Comparison of ENCODE assay signal across 20 cellular contexts in the genomic region with DNA sequence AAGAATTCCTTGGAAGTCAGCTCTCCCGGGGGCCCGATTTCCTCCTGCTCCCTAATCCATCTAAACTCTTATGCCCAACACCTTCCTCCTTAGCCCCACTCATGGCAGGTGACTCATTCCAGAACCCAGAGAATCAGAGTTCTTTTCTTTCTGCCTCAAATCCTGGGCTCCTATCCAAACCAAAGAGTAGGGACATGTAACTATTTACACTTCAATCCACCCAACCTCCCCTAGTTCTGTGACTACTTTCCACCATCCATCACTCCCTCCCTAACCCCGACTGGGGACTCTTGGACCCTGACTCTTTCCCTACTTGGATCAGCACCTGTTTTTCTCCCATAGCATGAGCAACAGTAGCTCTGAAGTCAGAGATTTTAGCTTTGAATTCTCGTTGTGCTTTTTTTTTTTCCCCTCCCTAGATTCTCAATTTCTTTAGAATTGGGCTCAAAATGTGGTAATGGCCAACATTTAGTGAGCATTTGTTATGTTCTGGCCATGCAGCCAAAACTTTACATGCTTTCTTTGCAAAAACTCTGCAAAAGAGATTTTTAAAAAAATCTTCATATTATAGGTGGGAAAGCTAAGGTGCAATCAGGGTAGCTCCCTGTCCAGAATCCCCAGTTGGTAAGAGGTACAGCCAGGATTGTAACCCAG. TPM values are rescaled to one million over a fixed set of nuclear protein-coding genes. Genes with fewer than 3 reads are reported as not detected.
DNase-seq lines count a peak whose midpoint lies in the region; ATAC-seq and TF ChIP-seq lines count a peak whose summit lies in the region.
"Had no signal": no experiment of that assay in that cellular context is flagged by ENCODE, and none has a peak within 500 bp of the region (broad histone marks: within the 10 kb centered on the region; RNA-seq: fewer than 3 reads in every experiment).

No MANE protein-coding gene starts in this region.

- no peak overlapping the region for H3K23ac ChIP-seq in trophoblast cell (ENCODE audit: low read length)

- no peak overlapping the region for H3K4me3 ChIP-seq in trophoblast cell (ENCODE audit: low read depth, low read length)
- H3K4me3 ChIP-seq: BLaER1 treated with 17β-estradiol and CSF1 and Interleukin-3, amounts not matched to agents 10 nM and 100 nM; left ventricle myocardium inferior had no signal

- H2AFZ ChIP-seq in trophoblast cell (ENCODE audit: insufficient read depth, low read length, poor library complexity) = no peak overlapping the region

- H3K18ac ChIP-seq in trophoblast cell (ENCODE audit: low read length) = no peak overlapping the region

- TF ChIP-seq CTCF in foreskin keratinocyte (conservative IDR thresholded peaks at IDR 0.05) = no peak

- no peaks in the 10 kb centered on the region for H3K4me1 ChIP-seq in foreskin keratinocyte
- H3K4me1 ChIP-seq in trophoblast cell (ENCODE audit: control insufficient read depth in 1 of 2, insufficient read depth in 2 of 2, low read length in 2 of 2) = no peaks in the 10 kb centered on the region
- H3K4me1 ChIP-seq: BLaER1 treated with 17β-estradiol and CSF1 and Interleukin-3, amounts not matched to agents 10 nM and 100 nM; left ventricle myocardium inferior had no signal

- no peak overlapping the region for H3K4ac ChIP-seq in trophoblast cell (ENCODE audit: low read depth, low read length)

- H3K79me2 ChIP-seq in trophoblast cell (ENCODE audit: control insufficient read depth, insufficient read depth, low read length, poor library complexity) = no peaks in the 10 kb centered on the region

- no peak overlapping the region for H4K91ac ChIP-seq in trophoblast cell (ENCODE audit: low read depth, low read length)

- WGBS in trophoblast cell (ENCODE audit: extremely low coverage, insufficient coverage, insufficient read length) = no CpG with 5 or more reads among the region's 4 CpGs

- DNase-seq in A172 (ENCODE audit: low spot score) (peak; percentile 15), NCI-H2029 (lab: John Stamatoyannopoulos, UW) (peak; percentile 16), foreskin keratinocyte (no peak), mucosa of gallbladder (ENCODE audit: low spot score) (peak; percentile 63), NCI-H1694 (lab: John Stamatoyannopoulos, UW) (no peak), trophoblast cell (no peak)
- DNase-seq in effector CD8-positive, alpha-beta T cell (lab: John Stamatoyannopoulos, UW) = no peak
- DNase-seq: activated naive CD4-positive, alpha-beta T cell; activated T-cell treated with anti-CD3 and anti-CD28 coated beads for 4 hours; aorta; foreskin melanocyte; left ventricle myocardium inferior; NCI-H524; SHP77; stimulated activated CD4-positive, alpha-beta T cell treated with anti-CD3 and anti-CD28 coated beads, Interleukin-2, amount 100 ng/mL, for 48 hours; T-cell had no signal

- no peaks in the 10 kb centered on the region for H3K9me3 ChIP-seq in trophoblast cell (ENCODE audit: insufficient read depth, low read depth, low read length)
- H3K9me3 ChIP-seq: BLaER1 treated with 17β-estradiol and CSF1 and Interleukin-3, amounts not matched to agents 10 nM and 100 nM had no signal

- H3K9ac ChIP-seq in trophoblast cell (ENCODE audit: low read length) = no peak overlapping the region
- H3K9ac ChIP-seq: BLaER1 treated with 17β-estradiol and CSF1 and Interleukin-3, amounts not matched to agents 10 nM and 100 nM had no signal

- H4K8ac ChIP-seq in trophoblast cell (ENCODE audit: low read depth, low read length) = no peak overlapping the region

- H4K12ac ChIP-seq in trophoblast cell (ENCODE audit: low read depth, low read length) = no peak overlapping the region

- H3K27ac ChIP-seq in foreskin keratinocyte (no peak overlapping the region), trophoblast cell (ENCODE audit: low read depth, low read length) (no peak overlapping the region)
- H3K27ac ChIP-seq: BLaER1 treated with 17β-estradiol and CSF1 and Interleukin-3, amounts not matched to agents 10 nM and 100 nM; left ventricle myocardium inferior had no signal

- H2BK5ac ChIP-seq in trophoblast cell (ENCODE audit: low read depth, low read length, poor library complexity) = no peak overlapping the region

- peaks cover 0 to 1% of the 10 kb centered on the region in 2 experiments for H3K36me3 ChIP-seq in trophoblast cell (ENCODE audit: control insufficient read depth in 1 of 2, insufficient read depth in 2 of 2, low read length in 2 of 2)
- H3K36me3 ChIP-seq: BLaER1 treated with 17β-estradiol and CSF1 and Interleukin-3, amounts not matched to agents 10 nM and 100 nM; left ventricle myocardium inferior had no signal

- no peak overlapping the region for H2BK12ac ChIP-seq in trophoblast cell (ENCODE audit: low read length)

- H3K4me2 ChIP-seq in trophoblast cell (ENCODE audit: low read length) = no peak overlapping the region
- H3K4me2 ChIP-seq: BLaER1 treated with 17β-estradiol and CSF1 and Interleukin-3, amounts not matched to agents 10 nM and 100 nM had no signal

- no peak overlapping the region for H2AK5ac ChIP-seq in trophoblast cell (ENCODE audit: low read length)

- H2BK120ac ChIP-seq in trophoblast cell (ENCODE audit: insufficient read depth, low read length, poor library complexity) = no peak overlapping the region

- H3K27me3 ChIP-seq in foreskin keratinocyte (no peaks in the 10 kb centered on the region), trophoblast cell (ENCODE audit: insufficient read depth, low read length) (no peaks in the 10 kb centered on the region)
- H3K27me3 ChIP-seq: BLaER1 treated with 17β-estradiol and CSF1 and Interleukin-3, amounts not matched to agents 10 nM and 100 nM had no signal

- ATAC-seq in foreskin keratinocyte (peak; percentile 39), HG02678 (IDR thresholded peaks at IDR 0.05; ENCODE audit: unreplicated experiment) (no peak)
- ATAC-seq: T-cell had no signal

- H3K14ac ChIP-seq in trophoblast cell (ENCODE audit: low read length) = no peak overlapping the region

- H3K79me1 ChIP-seq in trophoblast cell (ENCODE audit: low read length) = no peaks in the 10 kb centered on the region

RNA-seq across cellular contexts. Expression of gene CYP4A11, which starts 7.5 kb away (rescaled TPM):
- total RNA-seq in A172 (2014; rRNA removed; shearing (Covaris generic)) = not detected in 2 replicates
- not detected in 2 replicates for total RNA-seq in foreskin keratinocyte
- not detected in 2 replicates for polyA plus RNA-seq in foreskin keratinocyte
- total RNA-seq in mucosa of gallbladder = 14.2 TPM
- not detected in 2 replicates for polyA plus RNA-seq in trophoblast cell (2013)
- total RNA-seq: H1, left ventricle myocardium inferior had no signal
- polyA plus RNA-seq: H1, IgD-negative memory B cell had no signal

Comparison
In these comparisons a context has a peak if more than half of its experiments do, and no peak if none do; other contexts are left out.
1. DNase-seq: peak in A172 (single experiment), NCI-H2029 (single experiment) and mucosa of gallbladder (single experiment); none in foreskin keratinocyte (0 of 2), effector CD8-positive, alpha-beta T cell (single experiment), NCI-H1694 (single experiment) and trophoblast cell (0 of 2).
2. RNA of gene CYP4A11, which starts 7.5 kb away (total RNA-seq): 14.2 TPM in mucosa of gallbladder (single experiment); not detected in A172 and not detected in foreskin keratinocyte; every median in the first group is over 10 times any median in the second.